Comparison of ENCODE assay signal across 12 cellular contexts in the genomic region with DNA sequence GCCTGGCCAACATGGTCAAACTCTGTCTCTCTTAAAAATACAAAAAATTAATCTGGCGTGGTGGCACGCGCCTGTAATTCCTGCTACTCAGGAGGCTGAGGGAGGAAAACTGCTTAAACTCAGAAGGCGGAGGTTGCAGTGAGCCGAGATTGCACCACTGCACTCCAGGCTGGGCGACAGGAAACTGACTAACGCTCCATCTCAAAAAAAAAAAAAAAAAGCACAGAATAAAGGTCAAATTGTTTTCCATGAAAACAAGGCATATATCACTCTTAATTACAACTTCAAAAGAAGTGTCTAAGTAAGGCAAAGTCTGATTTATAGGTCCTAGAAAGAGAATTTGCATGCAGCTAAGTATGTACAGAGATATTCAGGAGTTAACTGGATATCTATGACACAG. TPM values are rescaled to one million over a fixed set of nuclear protein-coding genes. Genes with fewer than 3 reads are reported as not detected.
DNase-seq lines count a peak whose midpoint lies in the region; ATAC-seq and TF ChIP-seq lines count a peak whose summit lies in the region.
"Had no signal": no experiment of that assay in that cellular context is flagged by ENCODE, and none has a peak within 500 bp of the region (broad histone marks: within the 10 kb centered on the region; RNA-seq: fewer than 3 reads in every experiment).

No MANE protein-coding gene starts in this region.

- H3K4me1 ChIP-seq in CD4-positive, CD25-positive, alpha-beta regulatory T cell (ENCODE audit: control insufficient read depth, insufficient read depth, low read length, poor library complexity, severe bottlenecking) = peaks cover 14% of the 10 kb centered on the region

- ATAC-seq in CD4-positive, CD25-positive, alpha-beta regulatory T cell (ENCODE audit: low read depth in 2 of 2) = peak; percentile 29 to 34
- ATAC-seq in activated T-helper 17 cell treated with anti-CD3 and anti-CD28 coated beads, Interleukin-2, amount 50 U/mL, for 72 hours (replicated peaks) = peak; percentile 69
- ATAC-seq in left colon (peak; percentile 58), GM19452 (IDR thresholded peaks at IDR 0.05; ENCODE audit: unreplicated experiment) (no peak), GM19035 (IDR thresholded peaks at IDR 0.05; ENCODE audit: unreplicated experiment) (no peak)

- H3K9me3 ChIP-seq in CD4-positive, CD25-positive, alpha-beta regulatory T cell (ENCODE audit: control insufficient read depth in 2 of 2, low read length in 2 of 2) = no peaks in the 10 kb centered on the region

- H3K27me3 Mint-ChIP-seq in CD4-positive, CD25-positive, alpha-beta regulatory T cell = no peaks in the 10 kb centered on the region
- H3K27me3 Mint-ChIP-seq in activated T-helper 17 cell treated with anti-CD3 and anti-CD28 coated beads, Interleukin-2, amount 50 U/mL, for 72 hours = no peaks in the 10 kb centered on the region
- H3K27me3 Mint-ChIP-seq: naive B cell had no signal

- H3K27ac ChIP-seq in CD4-positive, CD25-positive, alpha-beta regulatory T cell (ENCODE audit: insufficient read depth, low read length, poor library complexity, severe bottlenecking) = no peak overlapping the region
- H3K27ac ChIP-seq: cardiac muscle cell had no signal

- H3K4me1 Mint-ChIP-seq in CD4-positive, CD25-positive, alpha-beta regulatory T cell = peaks cover 37 to 49% (median 42%) of the 10 kb centered on the region in 4 donors
- peaks cover 20% of the 10 kb centered on the region for H3K4me1 Mint-ChIP-seq in activated T-helper 17 cell treated with anti-CD3 and anti-CD28 coated beads, Interleukin-2, amount 50 U/mL, for 72 hours

- H3K36me3 ChIP-seq in CD4-positive, CD25-positive, alpha-beta regulatory T cell (ENCODE audit: control insufficient read depth, insufficient read depth, low read length) = peaks cover 2% of the 10 kb centered on the region
- H3K36me3 ChIP-seq: cardiac muscle cell had no signal

- CTCF ChIA-PET in HEK293T (lab: Yijun Ruan, JAX) = no interaction called here

- H3K27ac Mint-ChIP-seq in CD4-positive, CD25-positive, alpha-beta regulatory T cell = peak overlapping the region in 1 of 3 donors; percentile 5
- peak overlapping the region; percentile 78 for H3K27ac Mint-ChIP-seq in activated T-helper 17 cell treated with anti-CD3 and anti-CD28 coated beads, Interleukin-2, amount 50 U/mL, for 72 hours
- H3K27ac Mint-ChIP-seq: naive B cell had no signal

- H3K9me3 Mint-ChIP-seq in CD4-positive, CD25-positive, alpha-beta regulatory T cell = no peaks in the 10 kb centered on the region
- H3K9me3 Mint-ChIP-seq in activated T-helper 17 cell treated with anti-CD3 and anti-CD28 coated beads, Interleukin-2, amount 50 U/mL, for 72 hours = no peaks in the 10 kb centered on the region
- H3K9me3 Mint-ChIP-seq: immature natural killer cell, naive B cell had no signal

- no peak overlapping the region for H3K4me3 ChIP-seq in CD4-positive, CD25-positive, alpha-beta regulatory T cell (ENCODE audit: low read depth, low read length)
- H3K4me3 ChIP-seq: cardiac muscle cell had no signal

- intact Hi-C loops in left colon (cut with DNase I, micrococcal nuclease) = no loop called here

- POLR2A ChIA-PET in HEK293T (lab: Yijun Ruan, JAX) = no interaction called here

- H3K27me3 ChIP-seq in CD4-positive, CD25-positive, alpha-beta regulatory T cell (ENCODE audit: control insufficient read depth, insufficient read depth, low read length) = no peaks in the 10 kb centered on the region
- H3K27me3 ChIP-seq: cardiac muscle cell had no signal

- DNase-seq in CD4-positive, CD25-positive, alpha-beta regulatory T cell = peak in 1 of 3 donors; percentile 20
- DNase-seq in HEK293T (ENCODE audit: extremely low spot score) (no peak), left colon (no peak), SKM-1 (lab: John Stamatoyannopoulos, UW; ENCODE audit: unreplicated experiment) (no peak), HuH-7.5 (ENCODE audit: low spot score) (no peak)
- DNase-seq: immature natural killer cell, naive B cell, NCI-H524 treated with DMSO at 0.1 percent for 48 hours had no signal

- H3K4me3 Mint-ChIP-seq in CD4-positive, CD25-positive, alpha-beta regulatory T cell = no peak overlapping the region
- peak overlapping the region; percentile 67 for H3K4me3 Mint-ChIP-seq in activated T-helper 17 cell treated with anti-CD3 and anti-CD28 coated beads, Interleukin-2, amount 50 U/mL, for 72 hours
- H3K4me3 Mint-ChIP-seq: naive B cell had no signal

- peaks cover 3% of the 10 kb centered on the region for H3K36me3 Mint-ChIP-seq in CD4-positive, CD25-positive, alpha-beta regulatory T cell
- peaks cover 19% of the 10 kb centered on the region for H3K36me3 Mint-ChIP-seq in activated T-helper 17 cell treated with anti-CD3 and anti-CD28 coated beads, Interleukin-2, amount 50 U/mL, for 72 hours (ENCODE audit: low read depth)
- H3K36me3 Mint-ChIP-seq: naive B cell had no signal

TF ChIP-seq in HEK293T, 16 proteins besides CTCF, POLR2A, EP300 and RAD21:
- TF ChIP-seq, protein P1, sequence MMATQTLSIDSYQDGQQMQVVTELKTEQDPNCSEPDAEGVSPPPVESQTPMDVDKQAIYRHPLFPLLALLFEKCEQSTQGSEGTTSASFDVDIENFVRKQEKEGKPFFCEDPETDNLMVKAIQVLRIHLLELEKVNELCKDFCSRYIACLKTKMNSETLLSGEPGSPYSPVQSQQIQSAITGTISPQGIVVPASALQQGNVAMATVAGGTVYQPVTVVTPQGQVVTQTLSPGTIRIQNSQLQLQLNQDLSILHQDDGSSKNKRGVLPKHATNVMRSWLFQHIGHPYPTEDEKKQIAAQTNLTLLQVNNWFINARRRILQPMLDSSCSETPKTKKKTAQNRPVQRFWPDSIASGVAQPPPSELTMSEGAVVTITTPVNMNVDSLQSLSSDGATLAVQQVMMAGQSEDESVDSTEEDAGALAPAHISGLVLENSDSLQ (IDR thresholded peaks at IDR 0.05) = peak; percentile 65
- TF ChIP-seq ZNF384 (IDR thresholded peaks at IDR 0.05) = peak; percentile 82
- TF ChIP-seq SUZ12 (IDR thresholded peaks at IDR 0.05) = no peak

RNA-seq across cellular contexts. Expression of a gene that starts 25.6 kb away (rescaled TPM):
- total RNA-seq in CD4-positive, CD25-positive, alpha-beta regulatory T cell = 18.5 TPM
- polyA plus RNA-seq in CD4-positive, CD25-positive, alpha-beta regulatory T cell = 1 to 10 TPM; 3.0 to 5.6 (median 3.7) TPM
- total RNA-seq in activated T-helper 17 cell treated with anti-CD3 and anti-CD28 coated beads, Interleukin-2, amount 50 U/mL, for 72 hours = 10 to 100 TPM; 33.7 to 40.8 TPM
- total RNA-seq in left colon = 10 to 100 TPM; 22.9 to 23.5 TPM

Comparison
In these comparisons a context has a peak if more than half of its experiments do, and no peak if none do; other contexts are left out.
1. ATAC-seq: peak in CD4-positive, CD25-positive, alpha-beta regulatory T cell (2 of 2), activated T-helper 17 cell treated with anti-CD3 and anti-CD28 coated beads, Interleukin-2, amount 50 U/mL, for 72 hours (single experiment) and left colon (single experiment); none in GM19452 (single experiment) and GM19035 (single experiment).